Comparison of ENCODE assay signal across 21 cellular contexts in genomic region chr1:15531682-15532081, GRCh38.
"Had no signal": no experiment of that assay in that cellular context is flagged by ENCODE, and none has a peak within 500 bp of the region (broad histone marks: within the 10 kb centered on the region; RNA-seq: fewer than 3 reads in every experiment).

No MANE protein-coding gene starts in this region.

- H3K9me3 Mint-ChIP-seq: activated CD8-positive, alpha-beta T cell treated with anti-CD3 and anti-CD28 coated beads for 36 hours; activated naive CD4-positive, alpha-beta T cell treated with anti-CD3 and anti-CD28 coated beads, Interleukin-2, amount 10 ng/mL, durations not matched to agents 7 days and 5 days; activated naive CD8-positive, alpha-beta T cell treated with anti-CD3 and anti-CD28 coated beads for 36 hours; activated T-helper 2 cell treated with anti-CD3 and anti-CD28 coated beads, Interferon-gamma antibody, Interleukin-2, Interleukin-4, amounts not matched to agents 10 μg/mL and 5 μg/mL and 100 μg/mL, durations not matched to agents 14 hours and 24 hours and 36 hours had no signal

- H3K27me3 Mint-ChIP-seq: activated CD8-positive, alpha-beta T cell treated with anti-CD3 and anti-CD28 coated beads for 36 hours; activated naive CD4-positive, alpha-beta T cell treated with anti-CD3 and anti-CD28 coated beads, Interleukin-2, amount 10 ng/mL, durations not matched to agents 7 days and 5 days; activated naive CD8-positive, alpha-beta T cell treated with anti-CD3 and anti-CD28 coated beads for 36 hours had no signal

- DNase-seq: activated CD4-positive, alpha-beta T cell treated with anti-CD3 and anti-CD28 coated beads, Interleukin-2, amount 50 U/mL, for 1 hour; activated CD4-positive, CD25-positive, alpha-beta regulatory T cell; activated CD8-positive, alpha-beta memory T cell treated with anti-CD3 and anti-CD28 coated beads, Interleukin-2, amount 50 U/mL, for 4 hours; activated CD8-positive, alpha-beta T cell treated with anti-CD3 and anti-CD28 coated beads for 36 hours; activated gamma-delta T cell treated with Interleukin-2 at 50 U/mL for 16 hours; activated naive CD4-positive, alpha-beta T cell treated with anti-CD3 and anti-CD28 coated beads, Interleukin-2, amount 10 ng/mL, durations not matched to agents 7 days and 5 days; activated naive CD8-positive, alpha-beta T cell treated with anti-CD3 and anti-CD28 coated beads for 36 hours; brain microvascular endothelial cell; cerebellar nuclear complex; NCI-H1048; NCI-H2029; NCI-H2107; NCI-H2171 treated with DMSO at 0.1 percent for 48 hours; NCI-H345; NCI-H510A; NCI-H526 treated with DMSO at 0.1 percent for 48 hours; NCI-H82; SIG-M5; T-helper 2 cell; T1000 had no signal

- H3K4me3 Mint-ChIP-seq: activated CD8-positive, alpha-beta T cell treated with anti-CD3 and anti-CD28 coated beads for 36 hours; activated naive CD4-positive, alpha-beta T cell treated with anti-CD3 and anti-CD28 coated beads, Interleukin-2, amount 10 ng/mL, durations not matched to agents 7 days and 5 days; activated naive CD8-positive, alpha-beta T cell treated with anti-CD3 and anti-CD28 coated beads for 36 hours had no signal

- H3K27ac Mint-ChIP-seq: activated CD8-positive, alpha-beta T cell treated with anti-CD3 and anti-CD28 coated beads for 36 hours; activated naive CD4-positive, alpha-beta T cell treated with anti-CD3 and anti-CD28 coated beads, Interleukin-2, amount 10 ng/mL, durations not matched to agents 7 days and 5 days; activated naive CD8-positive, alpha-beta T cell treated with anti-CD3 and anti-CD28 coated beads for 36 hours; activated T-helper 2 cell treated with anti-CD3 and anti-CD28 coated beads, Interferon-gamma antibody, Interleukin-2, Interleukin-4, amounts not matched to agents 10 μg/mL and 5 μg/mL and 100 μg/mL, durations not matched to agents 14 hours and 24 hours and 36 hours had no signal

- ATAC-seq: activated CD8-positive, alpha-beta T cell treated with anti-CD3 and anti-CD28 coated beads for 36 hours had no signal
